ENCODE assay signal across 14 cellular contexts in genomic region chr3:186125118-186125517, GRCh38.
"Had no signal": no experiment of that assay in that cellular context is flagged by ENCODE, and none has a peak within 500 bp of the region (broad histone marks: within the 10 kb centered on the region; RNA-seq: fewer than 3 reads in every experiment).

No MANE protein-coding gene starts in this region.

- H3K4me1 Mint-ChIP-seq: memory B cell had no signal

- H3K27ac ChIP-seq: esophagus squamous epithelium, heart right ventricle, thoracic aorta, uterus had no signal

- H3K4me3 ChIP-seq: esophagus squamous epithelium, heart right ventricle, thoracic aorta, uterus had no signal

- H3K36me3 ChIP-seq: esophagus squamous epithelium, heart right ventricle, thoracic aorta, uterus had no signal

- H3K9me3 ChIP-seq: esophagus squamous epithelium, heart right ventricle, thoracic aorta, uterus had no signal

- ATAC-seq: heart right ventricle, left ventricle myocardium superior had no signal

- H3K4me3 Mint-ChIP-seq: activated naive CD8-positive, alpha-beta T cell; dendritic cell treated with granulocyte-macrophage colony-stimulating factor and Interleukin-4, amounts not matched to agents 40 ng/mL and 50 ng/mL, for 4 days; memory B cell; nephron had no signal

- H3K27ac Mint-ChIP-seq: activated naive CD8-positive, alpha-beta T cell; dendritic cell treated with granulocyte-macrophage colony-stimulating factor and Interleukin-4, amounts not matched to agents 40 ng/mL and 50 ng/mL, for 4 days; memory B cell; nephron had no signal

- H3K36me3 Mint-ChIP-seq: activated naive CD8-positive, alpha-beta T cell had no signal

- H3K4me1 ChIP-seq: uterus had no signal

- DNase-seq: activated CD4-positive, alpha-beta T cell treated with anti-CD3 and anti-CD28 coated beads, Interleukin-2, amount 50 U/mL, for 48 hours; effector CD8-positive, alpha-beta T cell; esophagus squamous epithelium; heart right ventricle; left ventricle myocardium superior; small intestine; stimulated activated CD4-positive, alpha-beta T cell treated with anti-CD3 and anti-CD28 coated beads, Interleukin-15, amount 100 ng/mL, for 24 hours; stimulated activated CD4-positive, alpha-beta T cell treated with anti-CD3 and anti-CD28 coated beads, Interleukin-2, amount 100 ng/mL, for 48 hours; uterus had no signal

- H3K9me3 Mint-ChIP-seq: dendritic cell treated with granulocyte-macrophage colony-stimulating factor and Interleukin-4, amounts not matched to agents 40 ng/mL and 50 ng/mL, for 4 days; memory B cell; nephron had no signal

- H3K27me3 ChIP-seq: heart right ventricle, uterus had no signal
